24 cellular contexts compared by ENCODE assay signal in genomic region chr4:148225639-148226038, GRCh38.
"Had no signal": no experiment of that assay in that cellular context is flagged by ENCODE, and none has a peak within 500 bp of the region (broad histone marks: within the 10 kb centered on the region; RNA-seq: fewer than 3 reads in every experiment).

No MANE protein-coding gene starts in this region.

- H3K27me3 Mint-ChIP-seq: activated B cell treated with CpG ODN at 0.5 μM for 24 hours; activated naive CD8-positive, alpha-beta T cell treated with anti-CD3 and anti-CD28 coated beads for 36 hours; stimulated activated naive CD8-positive, alpha-beta T cell treated with anti-CD3 and anti-CD28 coated beads, Interleukin-15, amount 100 ng/mL, for 72 hours; T-helper 17 cell had no signal

- H3K27ac Mint-ChIP-seq: activated B cell treated with CpG ODN at 0.5 μM for 24 hours; activated naive CD8-positive, alpha-beta T cell treated with anti-CD3 and anti-CD28 coated beads for 36 hours; activated T-helper 2 cell treated with anti-CD3 and anti-CD28 coated beads, Interferon-gamma antibody, Interleukin-2, Interleukin-4, amounts not matched to agents 10 μg/mL and 5 μg/mL and 100 μg/mL, durations not matched to agents 14 hours and 24 hours and 36 hours; nephron progenitor cell; stimulated activated effector memory CD8-positive, alpha-beta T cell treated with anti-CD3 and anti-CD28 coated beads, Interleukin-12 subunit alpha, Interleukin-12 subunit beta, amount 100 ng/mL, for 72 hours; stimulated activated naive CD8-positive, alpha-beta T cell treated with anti-CD3 and anti-CD28 coated beads, Interleukin-15, amount 100 ng/mL, for 72 hours had no signal

- H3K27me3 ChIP-seq: gastrocnemius medialis, right lobe of liver, tibial artery had no signal

- H3K9me3 ChIP-seq: gastrocnemius medialis, right lobe of liver, tibial artery had no signal

- ATAC-seq: activated T-cell treated with anti-CD3 and anti-CD28 coated beads, Interleukin-2, amount 50 U/mL, for 4 hours; gastrocnemius medialis; left ventricle myocardium superior; right lobe of liver; stimulated activated effector memory CD8-positive, alpha-beta T cell treated with anti-CD3 and anti-CD28 coated beads, Interleukin-12 subunit alpha, Interleukin-12 subunit beta, amount 100 ng/mL, for 72 hours; stimulated activated naive CD8-positive, alpha-beta T cell treated with anti-CD3 and anti-CD28 coated beads, Interleukin-15, amount 100 ng/mL, for 72 hours; T-helper 17 cell had no signal

- H3K9me3 Mint-ChIP-seq: activated B cell treated with CpG ODN at 0.5 μM for 24 hours; activated naive CD8-positive, alpha-beta T cell treated with anti-CD3 and anti-CD28 coated beads for 36 hours; activated T-cell treated with anti-CD3 and anti-CD28 coated beads, Interleukin-2, amount 50 U/mL, for 4 hours; activated T-helper 2 cell treated with anti-CD3 and anti-CD28 coated beads, Interferon-gamma antibody, Interleukin-2, Interleukin-4, amounts not matched to agents 10 μg/mL and 5 μg/mL and 100 μg/mL, durations not matched to agents 14 hours and 24 hours and 36 hours; nephron progenitor cell; stimulated activated effector memory CD8-positive, alpha-beta T cell treated with anti-CD3 and anti-CD28 coated beads, Interleukin-12 subunit alpha, Interleukin-12 subunit beta, amount 100 ng/mL, for 72 hours; stimulated activated naive CD8-positive, alpha-beta T cell treated with anti-CD3 and anti-CD28 coated beads, Interleukin-15, amount 100 ng/mL, for 72 hours had no signal

- H3K36me3 ChIP-seq: gastrocnemius medialis, right lobe of liver, tibial artery had no signal

- H3K4me1 Mint-ChIP-seq: activated B cell treated with CpG ODN at 0.5 μM for 24 hours; nephron progenitor cell; stimulated activated effector memory CD8-positive, alpha-beta T cell treated with anti-CD3 and anti-CD28 coated beads, Interleukin-12 subunit alpha, Interleukin-12 subunit beta, amount 100 ng/mL, for 72 hours; stimulated activated naive CD8-positive, alpha-beta T cell treated with anti-CD3 and anti-CD28 coated beads, Interleukin-15, amount 100 ng/mL, for 72 hours had no signal

- DNase-seq: activated B cell treated with CpG ODN at 0.5 μM for 24 hours; activated CD4-positive, alpha-beta T cell treated with anti-CD3 and anti-CD28 coated beads for 4 hours; activated CD4-positive, alpha-beta T cell treated with anti-CD3 and anti-CD28 coated beads, Interleukin-2, amount 50 U/mL, for 48 hours; activated CD8-positive, alpha-beta memory T cell treated with anti-CD3 and anti-CD28 coated beads, Interleukin-2, amount 50 U/mL, for 48 hours; activated naive CD4-positive, alpha-beta T cell; activated naive CD8-positive, alpha-beta T cell treated with anti-CD3 and anti-CD28 coated beads for 36 hours; activated T-cell treated with anti-CD3 and anti-CD28 coated beads, Interleukin-2, amount 50 U/mL, for 4 hours; amniotic stem cell; effector CD4-positive, alpha-beta T cell; gastrocnemius medialis; head of caudate nucleus; hypothalamus; left ventricle myocardium superior; nephron progenitor cell; nucleus accumbens; posterior cingulate gyrus; right lobe of liver; small intestine; stimulated activated CD4-positive, alpha-beta T cell treated with anti-CD3 and anti-CD28 coated beads, Interleukin-2, amount 100 ng/mL, for 24 hours; stimulated activated naive CD8-positive, alpha-beta T cell treated with anti-CD3 and anti-CD28 coated beads, Interleukin-15, amount 100 ng/mL, for 72 hours; T-helper 17 cell; tibial artery had no signal

- H3K36me3 Mint-ChIP-seq: stimulated activated effector memory CD8-positive, alpha-beta T cell treated with anti-CD3 and anti-CD28 coated beads, Interleukin-12 subunit alpha, Interleukin-12 subunit beta, amount 100 ng/mL, for 72 hours had no signal

- H3K4me3 ChIP-seq: gastrocnemius medialis, right lobe of liver, tibial artery had no signal

- H3K4me3 Mint-ChIP-seq: activated B cell treated with CpG ODN at 0.5 μM for 24 hours; activated naive CD8-positive, alpha-beta T cell treated with anti-CD3 and anti-CD28 coated beads for 36 hours; activated T-cell treated with anti-CD3 and anti-CD28 coated beads, Interleukin-2, amount 50 U/mL, for 4 hours; nephron progenitor cell; stimulated activated effector memory CD8-positive, alpha-beta T cell treated with anti-CD3 and anti-CD28 coated beads, Interleukin-12 subunit alpha, Interleukin-12 subunit beta, amount 100 ng/mL, for 72 hours; stimulated activated naive CD8-positive, alpha-beta T cell treated with anti-CD3 and anti-CD28 coated beads, Interleukin-15, amount 100 ng/mL, for 72 hours; T-helper 17 cell had no signal

- H3K4me1 ChIP-seq: right lobe of liver had no signal

- H3K27ac ChIP-seq: gastrocnemius medialis, right lobe of liver, tibial artery had no signal
